Comparison of ENCODE assay signal across 1 cellular context in the genomic region with DNA sequence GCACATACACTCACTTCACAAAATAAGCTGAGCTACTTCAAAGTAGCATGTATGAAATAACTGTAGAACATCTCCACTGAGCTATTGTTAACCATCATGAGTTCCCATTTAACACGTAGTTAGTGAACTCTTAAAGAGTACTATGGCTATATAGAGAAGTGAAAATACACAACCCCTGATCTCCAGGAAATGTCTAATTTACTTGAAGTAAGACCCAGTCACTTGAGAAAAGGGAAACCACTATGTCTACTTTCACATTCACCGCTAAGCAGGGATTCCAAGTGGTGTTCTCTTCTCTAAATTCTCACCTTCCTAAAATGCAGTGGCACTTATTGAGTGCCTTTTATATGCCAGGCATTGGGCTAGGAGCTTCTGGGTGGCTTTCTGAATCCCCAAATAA.
TF ChIP-seq lines count a peak whose summit lies in the region.

No MANE protein-coding gene starts in this region.

TF ChIP-seq in GM12878, 131 proteins besides CTCF, POLR2A, EP300 and RAD21 (continued from another document and continues in another):
- TF ChIP-seq NR2F1 (conservative IDR thresholded peaks at IDR 0.05) (no peak), MYC (IDR thresholded peaks at IDR 0.05; ENCODE audit: insufficient read depth, insufficient read length, insufficient replicate concordance, low read length, severe bottlenecking) (no peak), SUZ12 (IDR thresholded peaks at IDR 0.05; ENCODE audit: unreplicated experiment) (no peak), JUNB (IDR thresholded peaks at IDR 0.05) (no peak), SRF (IDR thresholded peaks at IDR 0.05; ENCODE audit: low read depth in 2 of 2, low read length in 2 of 2) (no peak), BHLHE40 (IDR thresholded peaks at IDR 0.05; ENCODE audit: borderline replicate concordance in 1 of 2, low read depth in 2 of 2, low read length in 1 of 2) (peak in 1 of 2 experiments; percentile 10; a peak in 1 of 4 replicates), POLR2AphosphoS2 (IDR thresholded peaks at IDR 0.05; ENCODE audit: low read depth, low read length) (no peak), YY1 (IDR thresholded peaks at IDR 0.05; ENCODE audit: low read depth, low read length) (no peak), MYB (IDR thresholded peaks at IDR 0.05; ENCODE audit: borderline replicate concordance, low read depth, low read length) (no peak), HDAC6 (IDR thresholded peaks at IDR 0.05; ENCODE audit: unreplicated experiment) (no peak), FOXM1 (IDR thresholded peaks at IDR 0.05; ENCODE audit: low read depth, low read length) (peak; percentile 70), RB1 (IDR thresholded peaks at IDR 0.05; ENCODE audit: borderline replicate concordance) (no peak), PML (IDR thresholded peaks at IDR 0.05; ENCODE audit: low read length) (no peak), ZNF384 (IDR thresholded peaks at IDR 0.05; ENCODE audit: borderline replicate concordance, low read depth, low read length) (no peak), PAX5 (IDR thresholded peaks at IDR 0.05; ENCODE audit: borderline replicate concordance, low read depth, low read length) (0 out of 2 replicates have a peak, but pooled peaks have one; percentile 27), RAD51 (IDR thresholded peaks at IDR 0.05) (no peak; the same call in 1 of the 2 replicates), RELA (IDR thresholded peaks at IDR 0.05; ENCODE audit: borderline replicate concordance, partially characterized antibody) (no peak), ZSCAN29 (IDR thresholded peaks at IDR 0.05) (no peak), EGR1 (IDR thresholded peaks at IDR 0.05; ENCODE audit: borderline replicate concordance in 1 of 2, low read depth in 2 of 2, low read length in 2 of 2) (no peak), BRCA1 (IDR thresholded peaks at IDR 0.05; ENCODE audit: low read depth, low read length) (no peak), CREB1 (IDR thresholded peaks at IDR 0.05; ENCODE audit: low read depth) (peak; percentile 50; the same call in 1 of the 2 replicates), NFYA (IDR thresholded peaks at IDR 0.05; ENCODE audit: borderline replicate concordance, low read depth, low read length) (no peak), GATAD2B (conservative IDR thresholded peaks at IDR 0.05; ENCODE audit: low read depth) (no peak), CHD2 (IDR thresholded peaks at IDR 0.05; ENCODE audit: borderline replicate concordance, low read depth, low read length) (no peak)
- TF ChIP-seq, protein P1, sequence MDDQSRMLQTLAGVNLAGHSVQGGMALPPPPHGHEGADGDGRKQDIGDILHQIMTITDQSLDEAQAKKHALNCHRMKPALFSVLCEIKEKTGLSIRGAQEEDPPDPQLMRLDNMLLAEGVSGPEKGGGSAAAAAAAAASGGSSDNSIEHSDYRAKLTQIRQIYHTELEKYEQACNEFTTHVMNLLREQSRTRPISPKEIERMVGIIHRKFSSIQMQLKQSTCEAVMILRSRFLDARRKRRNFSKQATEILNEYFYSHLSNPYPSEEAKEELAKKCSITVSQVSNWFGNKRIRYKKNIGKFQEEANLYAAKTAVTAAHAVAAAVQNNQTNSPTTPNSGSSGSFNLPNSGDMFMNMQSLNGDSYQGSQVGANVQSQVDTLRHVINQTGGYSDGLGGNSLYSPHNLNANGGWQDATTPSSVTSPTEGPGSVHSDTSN (IDR thresholded peaks at IDR 0.05; ENCODE audit: insufficient replicate concordance, low read depth, low read length): no peak
- TF ChIP-seq, protein P2, sequence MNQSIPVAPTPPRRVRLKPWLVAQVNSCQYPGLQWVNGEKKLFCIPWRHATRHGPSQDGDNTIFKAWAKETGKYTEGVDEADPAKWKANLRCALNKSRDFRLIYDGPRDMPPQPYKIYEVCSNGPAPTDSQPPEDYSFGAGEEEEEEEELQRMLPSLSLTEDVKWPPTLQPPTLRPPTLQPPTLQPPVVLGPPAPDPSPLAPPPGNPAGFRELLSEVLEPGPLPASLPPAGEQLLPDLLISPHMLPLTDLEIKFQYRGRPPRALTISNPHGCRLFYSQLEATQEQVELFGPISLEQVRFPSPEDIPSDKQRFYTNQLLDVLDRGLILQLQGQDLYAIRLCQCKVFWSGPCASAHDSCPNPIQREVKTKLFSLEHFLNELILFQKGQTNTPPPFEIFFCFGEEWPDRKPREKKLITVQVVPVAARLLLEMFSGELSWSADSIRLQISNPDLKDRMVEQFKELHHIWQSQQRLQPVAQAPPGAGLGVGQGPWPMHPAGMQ (IDR thresholded peaks at IDR 0.05; ENCODE audit: borderline replicate concordance): no peak
- TF ChIP-seq, protein P3, sequence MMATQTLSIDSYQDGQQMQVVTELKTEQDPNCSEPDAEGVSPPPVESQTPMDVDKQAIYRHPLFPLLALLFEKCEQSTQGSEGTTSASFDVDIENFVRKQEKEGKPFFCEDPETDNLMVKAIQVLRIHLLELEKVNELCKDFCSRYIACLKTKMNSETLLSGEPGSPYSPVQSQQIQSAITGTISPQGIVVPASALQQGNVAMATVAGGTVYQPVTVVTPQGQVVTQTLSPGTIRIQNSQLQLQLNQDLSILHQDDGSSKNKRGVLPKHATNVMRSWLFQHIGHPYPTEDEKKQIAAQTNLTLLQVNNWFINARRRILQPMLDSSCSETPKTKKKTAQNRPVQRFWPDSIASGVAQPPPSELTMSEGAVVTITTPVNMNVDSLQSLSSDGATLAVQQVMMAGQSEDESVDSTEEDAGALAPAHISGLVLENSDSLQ (IDR thresholded peaks at IDR 0.05): no peak
- TF ChIP-seq, protein P4, sequence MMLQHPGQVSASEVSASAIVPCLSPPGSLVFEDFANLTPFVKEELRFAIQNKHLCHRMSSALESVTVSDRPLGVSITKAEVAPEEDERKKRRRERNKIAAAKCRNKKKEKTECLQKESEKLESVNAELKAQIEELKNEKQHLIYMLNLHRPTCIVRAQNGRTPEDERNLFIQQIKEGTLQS (IDR thresholded peaks at IDR 0.05; ENCODE audit: borderline replicate concordance, extremely low read depth, low read depth, low read length): no peak
- TF ChIP-seq, protein P5, sequence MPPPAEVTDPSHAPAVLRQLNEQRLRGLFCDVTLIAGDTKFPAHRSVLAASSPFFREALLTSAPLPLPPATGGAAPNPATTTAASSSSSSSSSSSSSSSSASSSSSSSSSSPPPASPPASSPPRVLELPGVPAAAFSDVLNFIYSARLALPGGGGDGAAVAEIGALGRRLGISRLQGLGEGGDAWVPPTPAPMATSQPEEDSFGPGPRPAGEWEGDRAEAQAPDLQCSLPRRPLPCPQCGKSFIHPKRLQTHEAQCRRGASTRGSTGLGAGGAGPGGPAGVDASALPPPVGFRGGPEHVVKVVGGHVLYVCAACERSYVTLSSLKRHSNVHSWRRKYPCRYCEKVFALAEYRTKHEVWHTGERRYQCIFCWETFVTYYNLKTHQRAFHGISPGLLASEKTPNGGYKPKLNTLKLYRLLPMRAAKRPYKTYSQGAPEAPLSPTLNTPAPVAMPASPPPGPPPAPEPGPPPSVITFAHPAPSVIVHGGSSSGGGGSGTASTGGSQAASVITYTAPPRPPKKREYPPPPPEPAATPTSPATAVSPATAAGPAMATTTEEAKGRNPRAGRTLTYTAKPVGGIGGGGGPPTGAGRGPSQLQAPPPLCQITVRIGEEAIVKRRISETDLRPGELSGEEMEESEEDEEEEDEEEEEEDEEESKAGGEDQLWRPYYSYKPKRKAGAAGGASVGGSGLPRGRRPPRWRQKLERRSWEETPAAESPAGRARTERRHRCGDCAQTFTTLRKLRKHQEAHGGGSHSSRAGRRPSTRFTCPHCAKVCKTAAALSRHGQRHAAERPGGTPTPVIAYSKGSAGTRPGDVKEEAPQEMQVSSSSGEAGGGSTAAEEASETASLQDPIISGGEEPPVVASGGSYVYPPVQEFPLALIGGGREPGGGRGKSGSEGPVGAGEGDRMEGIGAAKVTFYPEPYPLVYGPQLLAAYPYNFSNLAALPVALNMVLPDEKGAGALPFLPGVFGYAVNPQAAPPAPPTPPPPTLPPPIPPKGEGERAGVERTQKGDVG (CRISPR knock-in tag; IDR thresholded peaks at IDR 0.05): no peak
- TF ChIP-seq, protein P6, sequence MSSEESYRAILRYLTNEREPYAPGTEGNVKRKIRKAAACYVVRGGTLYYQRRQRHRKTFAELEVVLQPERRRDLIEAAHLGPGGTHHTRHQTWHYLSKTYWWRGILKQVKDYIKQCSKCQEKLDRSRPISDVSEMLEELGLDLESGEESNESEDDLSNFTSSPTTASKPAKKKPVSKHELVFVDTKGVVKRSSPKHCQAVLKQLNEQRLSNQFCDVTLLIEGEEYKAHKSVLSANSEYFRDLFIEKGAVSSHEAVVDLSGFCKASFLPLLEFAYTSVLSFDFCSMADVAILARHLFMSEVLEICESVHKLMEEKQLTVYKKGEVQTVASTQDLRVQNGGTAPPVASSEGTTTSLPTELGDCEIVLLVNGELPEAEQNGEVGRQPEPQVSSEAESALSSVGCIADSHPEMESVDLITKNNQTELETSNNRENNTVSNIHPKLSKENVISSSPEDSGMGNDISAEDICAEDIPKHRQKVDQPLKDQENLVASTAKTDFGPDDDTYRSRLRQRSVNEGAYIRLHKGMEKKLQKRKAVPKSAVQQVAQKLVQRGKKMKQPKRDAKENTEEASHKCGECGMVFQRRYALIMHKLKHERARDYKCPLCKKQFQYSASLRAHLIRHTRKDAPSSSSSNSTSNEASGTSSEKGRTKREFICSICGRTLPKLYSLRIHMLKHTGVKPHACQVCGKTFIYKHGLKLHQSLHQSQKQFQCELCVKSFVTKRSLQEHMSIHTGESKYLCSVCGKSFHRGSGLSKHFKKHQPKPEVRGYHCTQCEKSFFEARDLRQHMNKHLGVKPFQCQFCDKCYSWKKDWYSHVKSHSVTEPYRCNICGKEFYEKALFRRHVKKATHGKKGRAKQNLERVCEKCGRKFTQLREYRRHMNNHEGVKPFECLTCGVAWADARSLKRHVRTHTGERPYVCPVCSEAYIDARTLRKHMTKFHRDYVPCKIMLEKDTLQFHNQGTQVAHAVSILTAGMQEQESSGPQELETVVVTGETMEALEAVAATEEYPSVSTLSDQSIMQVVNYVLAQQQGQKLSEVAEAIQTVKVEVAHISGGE (CRISPR knock-in tag; IDR thresholded peaks at IDR 0.05): no peak
- TF ChIP-seq, protein P7, sequence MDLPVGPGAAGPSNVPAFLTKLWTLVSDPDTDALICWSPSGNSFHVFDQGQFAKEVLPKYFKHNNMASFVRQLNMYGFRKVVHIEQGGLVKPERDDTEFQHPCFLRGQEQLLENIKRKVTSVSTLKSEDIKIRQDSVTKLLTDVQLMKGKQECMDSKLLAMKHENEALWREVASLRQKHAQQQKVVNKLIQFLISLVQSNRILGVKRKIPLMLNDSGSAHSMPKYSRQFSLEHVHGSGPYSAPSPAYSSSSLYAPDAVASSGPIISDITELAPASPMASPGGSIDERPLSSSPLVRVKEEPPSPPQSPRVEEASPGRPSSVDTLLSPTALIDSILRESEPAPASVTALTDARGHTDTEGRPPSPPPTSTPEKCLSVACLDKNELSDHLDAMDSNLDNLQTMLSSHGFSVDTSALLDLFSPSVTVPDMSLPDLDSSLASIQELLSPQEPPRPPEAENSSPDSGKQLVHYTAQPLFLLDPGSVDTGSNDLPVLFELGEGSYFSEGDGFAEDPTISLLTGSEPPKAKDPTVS (IDR thresholded peaks at IDR 0.05; ENCODE audit: low read depth, low read length): no peak
- TF ChIP-seq, protein P8, sequence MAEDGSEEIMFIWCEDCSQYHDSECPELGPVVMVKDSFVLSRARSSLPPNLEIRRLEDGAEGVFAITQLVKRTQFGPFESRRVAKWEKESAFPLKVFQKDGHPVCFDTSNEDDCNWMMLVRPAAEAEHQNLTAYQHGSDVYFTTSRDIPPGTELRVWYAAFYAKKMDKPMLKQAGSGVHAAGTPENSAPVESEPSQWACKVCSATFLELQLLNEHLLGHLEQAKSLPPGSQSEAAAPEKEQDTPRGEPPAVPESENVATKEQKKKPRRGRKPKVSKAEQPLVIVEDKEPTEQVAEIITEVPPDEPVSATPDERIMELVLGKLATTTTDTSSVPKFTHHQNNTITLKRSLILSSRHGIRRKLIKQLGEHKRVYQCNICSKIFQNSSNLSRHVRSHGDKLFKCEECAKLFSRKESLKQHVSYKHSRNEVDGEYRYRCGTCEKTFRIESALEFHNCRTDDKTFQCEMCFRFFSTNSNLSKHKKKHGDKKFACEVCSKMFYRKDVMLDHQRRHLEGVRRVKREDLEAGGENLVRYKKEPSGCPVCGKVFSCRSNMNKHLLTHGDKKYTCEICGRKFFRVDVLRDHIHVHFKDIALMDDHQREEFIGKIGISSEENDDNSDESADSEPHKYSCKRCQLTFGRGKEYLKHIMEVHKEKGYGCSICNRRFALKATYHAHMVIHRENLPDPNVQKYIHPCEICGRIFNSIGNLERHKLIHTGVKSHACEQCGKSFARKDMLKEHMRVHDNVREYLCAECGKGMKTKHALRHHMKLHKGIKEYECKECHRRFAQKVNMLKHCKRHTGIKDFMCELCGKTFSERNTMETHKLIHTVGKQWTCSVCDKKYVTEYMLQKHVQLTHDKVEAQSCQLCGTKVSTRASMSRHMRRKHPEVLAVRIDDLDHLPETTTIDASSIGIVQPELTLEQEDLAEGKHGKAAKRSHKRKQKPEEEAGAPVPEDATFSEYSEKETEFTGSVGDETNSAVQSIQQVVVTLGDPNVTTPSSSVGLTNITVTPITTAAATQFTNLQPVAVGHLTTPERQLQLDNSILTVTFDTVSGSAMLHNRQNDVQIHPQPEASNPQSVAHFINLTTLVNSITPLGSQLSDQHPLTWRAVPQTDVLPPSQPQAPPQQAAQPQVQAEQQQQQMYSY (CRISPR knock-in tag; IDR thresholded peaks at IDR 0.05): no peak
- TF ChIP-seq, protein P9, sequence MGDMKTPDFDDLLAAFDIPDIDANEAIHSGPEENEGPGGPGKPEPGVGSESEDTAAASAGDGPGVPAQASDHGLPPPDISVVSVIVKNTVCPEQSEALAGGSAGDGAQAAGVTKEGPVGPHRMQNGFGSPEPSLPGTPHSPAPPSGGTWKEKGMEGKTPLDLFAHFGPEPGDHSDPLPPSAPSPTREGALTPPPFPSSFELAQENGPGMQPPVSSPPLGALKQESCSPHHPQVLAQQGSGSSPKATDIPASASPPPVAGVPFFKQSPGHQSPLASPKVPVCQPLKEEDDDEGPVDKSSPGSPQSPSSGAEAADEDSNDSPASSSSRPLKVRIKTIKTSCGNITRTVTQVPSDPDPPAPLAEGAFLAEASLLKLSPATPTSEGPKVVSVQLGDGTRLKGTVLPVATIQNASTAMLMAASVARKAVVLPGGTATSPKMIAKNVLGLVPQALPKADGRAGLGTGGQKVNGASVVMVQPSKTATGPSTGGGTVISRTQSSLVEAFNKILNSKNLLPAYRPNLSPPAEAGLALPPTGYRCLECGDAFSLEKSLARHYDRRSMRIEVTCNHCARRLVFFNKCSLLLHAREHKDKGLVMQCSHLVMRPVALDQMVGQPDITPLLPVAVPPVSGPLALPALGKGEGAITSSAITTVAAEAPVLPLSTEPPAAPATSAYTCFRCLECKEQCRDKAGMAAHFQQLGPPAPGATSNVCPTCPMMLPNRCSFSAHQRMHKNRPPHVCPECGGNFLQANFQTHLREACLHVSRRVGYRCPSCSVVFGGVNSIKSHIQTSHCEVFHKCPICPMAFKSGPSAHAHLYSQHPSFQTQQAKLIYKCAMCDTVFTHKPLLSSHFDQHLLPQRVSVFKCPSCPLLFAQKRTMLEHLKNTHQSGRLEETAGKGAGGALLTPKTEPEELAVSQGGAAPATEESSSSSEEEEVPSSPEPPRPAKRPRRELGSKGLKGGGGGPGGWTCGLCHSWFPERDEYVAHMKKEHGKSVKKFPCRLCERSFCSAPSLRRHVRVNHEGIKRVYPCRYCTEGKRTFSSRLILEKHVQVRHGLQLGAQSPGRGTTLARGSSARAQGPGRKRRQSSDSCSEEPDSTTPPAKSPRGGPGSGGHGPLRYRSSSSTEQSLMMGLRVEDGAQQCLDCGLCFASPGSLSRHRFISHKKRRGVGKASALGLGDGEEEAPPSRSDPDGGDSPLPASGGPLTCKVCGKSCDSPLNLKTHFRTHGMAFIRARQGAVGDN (IDR thresholded peaks at IDR 0.05): no peak
